ENCODE assay signal across 8 cellular contexts in genomic region chr12:93813972-93814821, GRCh38.
DNase-seq lines count a peak whose midpoint lies in the region; ATAC-seq, FAIRE-seq and TF ChIP-seq lines count a peak whose summit lies in the region.

No MANE protein-coding gene starts in this region.

- no peak overlapping the region for H2BK5ac ChIP-seq in H1 (ENCODE audit: low read depth, low read length)

- no peak for TF ChIP-seq EP300 in H1 (IDR thresholded peaks at IDR 0.05; ENCODE audit: borderline replicate concordance in 1 of 2, low read depth in 2 of 2, low read length in 2 of 2)
- TF ChIP-seq EP300 in tibial nerve (IDR thresholded peaks at IDR 0.05): peak; percentile 64 to 93

- H3K9me3 ChIP-seq in H1 (ENCODE audit: insufficient read depth in 2 of 2, low read depth in 1 of 2, low read length in 1 of 2): no peaks in the 10 kb centered on the region
- H3K9me3 ChIP-seq in tibial nerve: no peaks in the 10 kb centered on the region

- H3K4me3 ChIP-seq in H1 (ENCODE audit: extremely low read depth in 1 of 4, insufficient read depth in 2 of 4, low read depth in 3 of 4, low read length in 4 of 4) (no peak overlapping the region), tibial nerve (no peak overlapping the region)

- POLR2A ChIA-PET in H1 (lab: Charles Lee; ENCODE audit: partially characterized antibody): no interaction called here

- 94% methylated on average over 14 of the region's 14 CpGs; no CpG with 5 or more reads in 1 of the 2 experiments for WGBS in H1 (ENCODE audit: extremely low coverage in 1 of 2, insufficient coverage in 1 of 2, insufficient read length in 1 of 2, insufficient replicate concordance in 2 of 2, low coverage in 1 of 2, low lambda C conversion rate in 2 of 2, missing lambda C conversion rate in 1 of 2), 2 experiments
- 21 to 29% methylated on average over 14 of the region's 14 CpGs for WGBS in tibial nerve, 2 donors

- DNase-seq in SHP77 (lab: John Stamatoyannopoulos, UW): peak; percentile 8 to 22
- no peak for DNase-seq in SHP77 treated with DMSO at 0.1 percent for 48 hours (lab: John Stamatoyannopoulos, UW)
- DNase-seq in H1 (ENCODE audit: low read depth in 1 of 2, low spot score in 2 of 2): no peak
- peak; percentile 80 for DNase-seq in midbrain (lab: John Stamatoyannopoulos, UW)
- peak; percentile 70 to 76 for DNase-seq in tibial nerve (ENCODE audit: low spot score in 2 of 2)
- DNase-seq in NCI-H2227 (lab: John Stamatoyannopoulos, UW; ENCODE audit: unreplicated experiment): no peak

- TF ChIP-seq POLR2A in H1 (IDR thresholded peaks at IDR 0.05; ENCODE audit: control extremely low read depth in 1 of 2, low read depth in 2 of 2, low read length in 2 of 2) (no peak), tibial nerve (IDR thresholded peaks at IDR 0.05) (no peak)

- H3K23me2 ChIP-seq in H1 (ENCODE audit: low read depth, low read length): no peaks in the 10 kb centered on the region

- H2BK20ac ChIP-seq in H1 (ENCODE audit: low read length): no peak overlapping the region

- H3K14ac ChIP-seq in H1 (ENCODE audit: insufficient read length): no peak overlapping the region

- H4K5ac ChIP-seq in H1 (ENCODE audit: insufficient read length, low read depth, low read length): no peak overlapping the region

- no peak overlapping the region for H4K8ac ChIP-seq in H1 (ENCODE audit: extremely low read depth, insufficient read depth, low read length)

- H3K4ac ChIP-seq in H1 (replicated peaks; ENCODE audit: insufficient read length, low read depth, low read length): no peak overlapping the region

- no peak overlapping the region for H3K4me2 ChIP-seq in H1 (ENCODE audit: insufficient read depth in 1 of 2, low read depth in 2 of 2, low read length in 2 of 2)

- H2AFZ ChIP-seq in H1 (ENCODE audit: low read length): no peak overlapping the region

- H2BK12ac ChIP-seq in H1 (ENCODE audit: low read depth, low read length): no peak overlapping the region

- no peak overlapping the region for H3K56ac ChIP-seq in H1 (replicated peaks; ENCODE audit: insufficient read length, low read depth, low read length)

- no peak overlapping the region for H3K9ac ChIP-seq in H1 (replicated peaks in 1 of 4; ENCODE audit: extremely low read depth in 1 of 4, low read depth in 3 of 4, low read length in 3 of 4)

- TF ChIP-seq CTCF in H1 (IDR thresholded peaks at IDR 0.05; ENCODE audit: control extremely low read depth in 1 of 3, insufficient read depth in 1 of 3, low read depth in 1 of 3, low read length in 3 of 3): no peak
- peak in 2 of 5 experiments; percentile 33 to 34 for TF ChIP-seq CTCF in tibial nerve (IDR thresholded peaks at IDR 0.05)

- no peak for TF ChIP-seq RAD21 in H1 (IDR thresholded peaks at IDR 0.05 in 1 of 2, conservative IDR thresholded peaks at IDR 0.05 in 1 of 2; ENCODE audit: low read depth in 2 of 2, low read length in 2 of 2)

- FAIRE-seq in H1 (lab: Jason Lieb, UNC): no peak

- no peaks in the 10 kb centered on the region for H4K20me1 ChIP-seq in H1 (replicated peaks in 1 of 2; ENCODE audit: control insufficient read depth in 1 of 2, insufficient read depth in 2 of 2, low read length in 2 of 2)

- H3K36me3 ChIP-seq in H1 (ENCODE audit: control insufficient read depth in 2 of 4, insufficient read depth in 4 of 4, low read length in 3 of 4) (no peaks in the 10 kb centered on the region), tibial nerve (no peaks in the 10 kb centered on the region)

- ATAC-seq in SK-N-SH treated with all-trans-retinoic acid at 6 μM for 48 hours (no peak), GM18502 (IDR thresholded peaks at IDR 0.05; ENCODE audit: poor library complexity, unreplicated experiment) (no peak)

- 0 out of 2 replicates have a peak overlapping the region, but pooled peaks have one; percentile 76 for H2BK15ac ChIP-seq in H1 (ENCODE audit: low read length)

- H2BK120ac ChIP-seq in H1 (replicated peaks; ENCODE audit: low read depth, low read length): no peak overlapping the region

- H3K4me1 ChIP-seq in H1 (replicated peaks in 1 of 4; ENCODE audit: control insufficient read depth in 3 of 4, insufficient read depth in 4 of 4, low read length in 3 of 4) (peaks cover 0 to 6% (median 2%) of the 10 kb centered on the region in 4 experiments; a peak in 4 of 7 replicates), tibial nerve (peaks cover 5 to 75% (median 35%) of the 10 kb centered on the region in 4 donors)

- no peak overlapping the region for H3K27ac ChIP-seq in H1 (ENCODE audit: low read depth, low read length)
- peak overlapping the region; percentile 80 to 93 (median 86) for H3K27ac ChIP-seq in tibial nerve

- H2AK5ac ChIP-seq in H1 (ENCODE audit: low read depth, low read length): no peak overlapping the region

- CTCF ChIA-PET in H1 (lab: Charles Lee; ENCODE audit: partially characterized antibody): interaction anchor here (2.6 to 3.8 kb wide), 3 partner anchors 10 to 47 kb away, joined by 10 to 12 read pairs (median 11); no protein-coding TSS in a partner anchor

- H3K79me2 ChIP-seq in H1 (ENCODE audit: control insufficient read depth in 1 of 2, insufficient read depth in 2 of 2, low read length in 2 of 2): no peaks in the 10 kb centered on the region

- H4K91ac ChIP-seq in H1 (replicated peaks; ENCODE audit: insufficient read length, low read length): no peak overlapping the region

- H3K79me1 ChIP-seq in H1 (ENCODE audit: low read depth, low read length): no peaks in the 10 kb centered on the region; the same call in 1 of the 2 replicates

- H3K23ac ChIP-seq in H1 (ENCODE audit: insufficient read length): no peak overlapping the region

- no peak overlapping the region for H3K18ac ChIP-seq in H1 (ENCODE audit: extremely low read depth, low read length)

- no peaks in the 10 kb centered on the region for H3K27me3 ChIP-seq in H1 (replicated peaks in 1 of 4; ENCODE audit: control insufficient read depth in 3 of 4, extremely low read depth in 1 of 4, insufficient read depth in 3 of 4, low read length in 3 of 4)
- H3K27me3 ChIP-seq in tibial nerve: no peaks in the 10 kb centered on the region

TF ChIP-seq in H1, 55 proteins besides CTCF, POLR2A, EP300 and RAD21:
- TF ChIP-seq EZH2 (IDR thresholded peaks at IDR 0.05; ENCODE audit: low read depth, low read length, severe bottlenecking): no peak
- TF ChIP-seq TCF12 (IDR thresholded peaks at IDR 0.05; ENCODE audit: low read depth, low read length): no peak
- TF ChIP-seq KDM4A (IDR thresholded peaks at IDR 0.05; ENCODE audit: low read depth, low read length, severe bottlenecking): no peak
- TF ChIP-seq POLR2AphosphoS5 (IDR thresholded peaks at IDR 0.05; ENCODE audit: low read depth, low read length): no peak

TF ChIP-seq in SK-N-SH treated with all-trans-retinoic acid at 6 μM for 48 hours, 23 proteins besides CTCF, POLR2A, EP300 and RAD21:
- TF ChIP-seq BACH2 (CRISPR knock-in tag; IDR thresholded peaks at IDR 0.05; ENCODE audit: borderline replicate concordance): no peak
- no peak for TF ChIP-seq PATZ1 (CRISPR knock-in tag; IDR thresholded peaks at IDR 0.05; ENCODE audit: borderline replicate concordance)
- no peak for TF ChIP-seq ZC3H10 (CRISPR knock-in tag; IDR thresholded peaks at IDR 0.05)
- no peak for TF ChIP-seq ISL1 (CRISPR knock-in tag; IDR thresholded peaks at IDR 0.05)
- no peak for TF ChIP-seq ZFP3 (CRISPR knock-in tag; IDR thresholded peaks at IDR 0.05)
- no peak for TF ChIP-seq OSR1 (CRISPR knock-in tag; IDR thresholded peaks at IDR 0.05)
- TF ChIP-seq CREB5 (CRISPR knock-in tag; IDR thresholded peaks at IDR 0.05; ENCODE audit: low read depth): no peak

Comparison
In these comparisons a context has a peak if more than half of its experiments do, and no peak if none do; other contexts are left out.
1. DNase-seq: peak in SHP77 (2 of 2), midbrain (single experiment) and tibial nerve (2 of 2); none in SHP77 treated with DMSO at 0.1 percent for 48 hours (single experiment), H1 (0 of 2) and NCI-H2227 (single experiment).